ENCODE assay signal across 8 cellular contexts in genomic region chr11:66480116-66480938, GRCh38. TPM values are rescaled to one million over a fixed set of nuclear protein-coding genes. Genes with fewer than 3 reads are reported as not detected.
A peak's percentile ranks its signal among the peaks of the same experiment; 100 is the strongest.
DNase-seq lines count a peak whose midpoint lies in the region; ATAC-seq and TF ChIP-seq lines count a peak whose summit lies in the region.

A gene with protein sequence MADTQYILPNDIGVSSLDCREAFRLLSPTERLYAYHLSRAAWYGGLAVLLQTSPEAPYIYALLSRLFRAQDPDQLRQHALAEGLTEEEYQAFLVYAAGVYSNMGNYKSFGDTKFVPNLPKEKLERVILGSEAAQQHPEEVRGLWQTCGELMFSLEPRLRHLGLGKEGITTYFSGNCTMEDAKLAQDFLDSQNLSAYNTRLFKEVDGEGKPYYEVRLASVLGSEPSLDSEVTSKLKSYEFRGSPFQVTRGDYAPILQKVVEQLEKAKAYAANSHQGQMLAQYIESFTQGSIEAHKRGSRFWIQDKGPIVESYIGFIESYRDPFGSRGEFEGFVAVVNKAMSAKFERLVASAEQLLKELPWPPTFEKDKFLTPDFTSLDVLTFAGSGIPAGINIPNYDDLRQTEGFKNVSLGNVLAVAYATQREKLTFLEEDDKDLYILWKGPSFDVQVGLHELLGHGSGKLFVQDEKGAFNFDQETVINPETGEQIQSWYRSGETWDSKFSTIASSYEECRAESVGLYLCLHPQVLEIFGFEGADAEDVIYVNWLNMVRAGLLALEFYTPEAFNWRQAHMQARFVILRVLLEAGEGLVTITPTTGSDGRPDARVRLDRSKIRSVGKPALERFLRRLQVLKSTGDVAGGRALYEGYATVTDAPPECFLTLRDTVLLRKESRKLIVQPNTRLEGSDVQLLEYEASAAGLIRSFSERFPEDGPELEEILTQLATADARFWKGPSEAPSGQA (plus strand): TSS chr11:66480434. CDS start chr11:66482201, 1,767 bp downstream.

- ATAC-seq in GM18498 (IDR thresholded peaks at IDR 0.05; ENCODE audit: unreplicated experiment) (peak; percentile 86), HG02938 (IDR thresholded peaks at IDR 0.05; ENCODE audit: unreplicated experiment) (peak; percentile 76), right cardiac atrium (peak; percentile 96 to 97)

- H3K4me1 ChIP-seq in right cardiac atrium (ENCODE audit: control insufficient read depth, insufficient read depth, low read length) (peaks cover 2% of the 10 kb centered on the region), vagina (peaks cover 26% of the 10 kb centered on the region)

- peak within 1 kb of the TSS; percentile 79 for H3K4me3 ChIP-seq in right cardiac atrium (ENCODE audit: low read length)
- peak within 1 kb of the TSS; percentile 74 to 77 for H3K4me3 ChIP-seq in vagina

- intact Hi-C loops in right cardiac atrium (cut with DNase I): no loop called here
- intact Hi-C loops in vagina (cut with DNase I): no loop called here

- H3K9me3 ChIP-seq in right cardiac atrium (ENCODE audit: control insufficient read depth, low read length) (no peaks in the 10 kb centered on the region), vagina (no peaks in the 10 kb centered on the region)

- H3K27ac ChIP-seq in right cardiac atrium (ENCODE audit: low read length) (peak within 1 kb of the TSS; percentile 92), vagina (peak within 1 kb of the TSS; percentile 82)

- peak; percentile 38 to 86 for TF ChIP-seq POLR2A in vagina (IDR thresholded peaks at IDR 0.05)

- TF ChIP-seq CTCF in vagina (IDR thresholded peaks at IDR 0.05): peak in 1 of 3 experiments; percentile 18

- no peaks in the 10 kb centered on the region for H3K36me3 ChIP-seq in vagina

- 1% methylated on average over 62 of the region's 62 CpGs for WGBS in right cardiac atrium

- DNase-seq in NCI-H187 (lab: John Stamatoyannopoulos, UW): peak; percentile 89 to 96
- DNase-seq in T-helper 2 cell: peak; percentile 87 to 98 (median 94)
- DNase-seq in anterior cingulate cortex (lab: John Stamatoyannopoulos, UW): peak; percentile 58 to 98 (median 95)
- peak; percentile 99 for DNase-seq in right cardiac atrium
- peak; percentile 97 for DNase-seq in putamen (ENCODE audit: low spot score)
- peak in 1 of 2 donors; percentile 97 for DNase-seq in vagina (ENCODE audit: extremely low spot score in 2 of 2)

- H3K27me3 ChIP-seq in right cardiac atrium (ENCODE audit: control insufficient read depth, insufficient read depth): no peaks in the 10 kb centered on the region
- H3K27me3 ChIP-seq in vagina: no peaks in the 10 kb centered on the region

RNA-seq across cellular contexts. Expression of the gene that starts here (rescaled TPM):
- total RNA-seq in right cardiac atrium (10 to 100 TPM in 3 of 4 donors, 1 to 10 TPM in 1; 9.5 to 16.2 (median 14.7) TPM), vagina (10.8 TPM)
- 10.5 TPM for polyA plus RNA-seq in right cardiac atrium
